7 cellular contexts compared by ENCODE assay signal in genomic region chr6:31897612-31898199, GRCh38. TPM values are rescaled to one million over a fixed set of nuclear protein-coding genes. Genes with fewer than 3 reads are reported as not detected.
DNase-seq lines count a peak whose midpoint lies in the region; ATAC-seq and TF ChIP-seq lines count a peak whose summit lies in the region.

EHMT2 (minus strand) TSS chr6:31897698; CDS start chr6:31897677, 21 bp downstream.

- no peaks in the 10 kb centered on the region for H3K27me3 Mint-ChIP-seq in activated CD4-positive, alpha-beta T cell treated with anti-CD3 and anti-CD28 coated beads, Interleukin-2, amount 10 ng/mL, durations not matched to agents 7 days and 5 days

- DNase-seq in NCI-H526 treated with DMSO at 0.1 percent for 48 hours (lab: John Stamatoyannopoulos, UW) (peak; percentile 76), dedifferentiated amniotic fluid mesenchymal stem cell (ENCODE audit: extremely low spot score) (peak; percentile 70), left lung (peak; percentile 85 to 97)
- DNase-seq in activated CD4-positive, alpha-beta T cell treated with anti-CD3 and anti-CD28 coated beads, Interleukin-2, amount 10 ng/mL, durations not matched to agents 7 days and 5 days = peak; percentile 87
- DNase-seq in stimulated activated CD4-positive, alpha-beta T cell treated with anti-CD3 and anti-CD28 coated beads, Interleukin-2, amount 100 ng/mL, for 4 hours (ENCODE audit: low read depth) = peak; percentile 77

- peaks cover 41% of the 10 kb centered on the region for H3K4me1 Mint-ChIP-seq in activated CD4-positive, alpha-beta T cell treated with anti-CD3 and anti-CD28 coated beads, Interleukin-2, amount 10 ng/mL, durations not matched to agents 7 days and 5 days

- H3K27ac ChIP-seq in left lung = peak within 1 kb of the TSS; percentile 75 to 81

- H3K9me3 Mint-ChIP-seq in activated CD4-positive, alpha-beta T cell treated with anti-CD3 and anti-CD28 coated beads, Interleukin-2, amount 10 ng/mL, durations not matched to agents 7 days and 5 days = no peaks in the 10 kb centered on the region

- CTCF ChIA-PET in activated CD4-positive, alpha-beta T cell treated with anti-CD3 and anti-CD28 coated beads, Interleukin-2, amount 10 ng/mL, durations not matched to agents 7 days and 5 days (lab: Charles Lee) = interaction anchor here (0.6 to 2.9 kb wide), 12 partner anchors 10 to 1271 kb away, joined by 3 to 11 read pairs (median 4); partner anchors contain the start of genes ATAT1, GPANK1 and NEU1

- intact Hi-C loops in left lung (cut with DNase I) = no loop called here

- ATAC-seq in GM18861 (IDR thresholded peaks at IDR 0.05; ENCODE audit: unreplicated experiment) (peak; percentile 37), HG03432 (IDR thresholded peaks at IDR 0.05; ENCODE audit: unreplicated experiment) (peak; percentile 53), left lung (peak; percentile 70)

- H3K9me3 ChIP-seq in left lung = no peaks in the 10 kb centered on the region

- peak within 1 kb of the TSS; percentile 90 for H3K27ac Mint-ChIP-seq in activated CD4-positive, alpha-beta T cell treated with anti-CD3 and anti-CD28 coated beads, Interleukin-2, amount 10 ng/mL, durations not matched to agents 7 days and 5 days

- peak within 1 kb of the TSS; percentile 88 for H3K4me3 Mint-ChIP-seq in activated CD4-positive, alpha-beta T cell treated with anti-CD3 and anti-CD28 coated beads, Interleukin-2, amount 10 ng/mL, durations not matched to agents 7 days and 5 days

- no peak for TF ChIP-seq CTCF in left lung (IDR thresholded peaks at IDR 0.05)

- H3K36me3 Mint-ChIP-seq in activated CD4-positive, alpha-beta T cell treated with anti-CD3 and anti-CD28 coated beads, Interleukin-2, amount 10 ng/mL, durations not matched to agents 7 days and 5 days (ENCODE audit: low read depth) = peaks cover 17% of the 10 kb centered on the region

- peak within 1 kb of the TSS; percentile 71 to 93 for H3K4me3 ChIP-seq in left lung

- no peaks in the 10 kb centered on the region for H3K27me3 ChIP-seq in left lung

- peaks cover 0 to 29% of the 10 kb centered on the region in 2 donors for H3K36me3 ChIP-seq in left lung

- H3K4me1 ChIP-seq in left lung = peaks cover 18 to 44% of the 10 kb centered on the region in 2 donors

- POLR2A ChIA-PET in activated CD4-positive, alpha-beta T cell treated with anti-CD3 and anti-CD28 coated beads, Interleukin-2, amount 10 ng/mL, durations not matched to agents 7 days and 5 days (lab: Charles Lee) = interaction anchor here (1.2 kb wide), 1 partner anchor 54 kb away, joined by 3 read pairs; no protein-coding TSS in a partner anchor

RNA-seq across cellular contexts. Expression of gene EHMT2, which starts in this region (rescaled TPM):
- 10 to 100 TPM; 70.4 to 71.6 TPM for total RNA-seq in activated CD4-positive, alpha-beta T cell treated with anti-CD3 and anti-CD28 coated beads, Interleukin-2, amount 10 ng/mL, durations not matched to agents 7 days and 5 days
- total RNA-seq in left lung = 10 to 100 TPM; 41.0 to 42.3 TPM

Comparison
In these comparisons a context has a peak if more than half of its experiments do, and no peak if none do; other contexts are left out.
1. Peak in every context shown above with its lines: DNase-seq, ATAC-seq, H3K4me3 ChIP-seq and H3K27ac ChIP-seq.